7 cellular contexts compared by ENCODE assay signal in the genomic region with DNA sequence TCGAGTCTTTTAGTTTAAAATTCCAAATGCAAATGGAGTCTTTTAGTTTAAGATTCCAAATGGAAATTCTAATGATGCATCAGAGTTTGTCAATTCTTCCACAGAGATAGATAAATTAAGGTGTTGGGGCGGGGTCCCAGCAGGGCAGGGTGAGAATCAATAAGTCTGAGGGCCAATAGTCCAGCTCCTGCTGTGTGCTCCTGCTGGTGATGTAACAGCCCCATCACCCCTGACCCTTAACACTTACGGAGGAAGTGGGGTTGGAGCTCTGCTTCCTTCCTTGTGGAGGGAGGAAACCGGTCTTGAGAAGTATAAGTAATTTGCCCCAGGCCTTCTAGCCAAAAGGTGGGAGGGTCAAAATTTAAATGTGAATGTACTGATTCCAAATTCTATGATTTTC. TPM values are rescaled to one million over a fixed set of nuclear protein-coding genes. Genes with fewer than 3 reads are reported as not detected.
A peak's percentile ranks its signal among the peaks of the same experiment; 100 is the strongest.
DNase-seq lines count a peak whose midpoint lies in the region; ATAC-seq, FAIRE-seq and TF ChIP-seq lines count a peak whose summit lies in the region.

No MANE protein-coding gene starts in this region.

- peak overlapping the region; percentile 86 for H3K4me2 ChIP-seq in endothelial cell of umbilical vein (ENCODE audit: insufficient read depth, low read length)

- dilution Hi-C loops in endothelial cell of umbilical vein (cut with MboI; ENCODE audit: extremely low pct_ligation_motif_present, low sequenced_read_pairs) = no loop called here

- TF ChIP-seq POLR2A in endothelial cell of umbilical vein (IDR thresholded peaks at IDR 0.05; ENCODE audit: low read depth, low read length) = no peak

- H3K27me3 ChIP-seq in HAP-1 (ENCODE audit: low read depth) = no peaks in the 10 kb centered on the region
- no peaks in the 10 kb centered on the region for H3K27me3 ChIP-seq in endothelial cell of umbilical vein (ENCODE audit: control insufficient read depth in 2 of 2, insufficient read depth in 2 of 2, low read length in 2 of 2)
- H3K27me3 ChIP-seq in neutrophil = no peaks in the 10 kb centered on the region

- BruUV-seq in endothelial cell of umbilical vein (replicated peaks; lab: Mats Ljungman, UMichigan) = no TSS peak

- H3K4me3 ChIP-seq in HAP-1 (no peak overlapping the region), endothelial cell of umbilical vein (replicated peaks in 1 of 3; ENCODE audit: insufficient read depth in 1 of 3, low read depth in 1 of 3, low read length in 3 of 3) (peak overlapping the region in 1 of 3 experiments; percentile 21), neutrophil (ENCODE audit: low read depth in 1 of 2, low read length in 1 of 2) (no peak overlapping the region)

- no peaks in the 10 kb centered on the region for H3K9me1 ChIP-seq in endothelial cell of umbilical vein (replicated peaks; ENCODE audit: control insufficient read depth, extremely low read depth, insufficient read depth, low read length)

- H4K20me1 ChIP-seq in endothelial cell of umbilical vein (replicated peaks; ENCODE audit: control insufficient read depth, extremely low read depth, insufficient read depth, low read length) = no peaks in the 10 kb centered on the region

- in situ Hi-C loops in HAP-1 (cut with MboI; ENCODE audit: low sequenced_read_pairs) = no loop called here

- CTCF ChIA-PET in endothelial cell of umbilical vein (lab: Charles Lee) = interaction anchor here (1.3 to 2.3 kb wide), 3 partner anchors 16 to 482 kb away, joined by 5 to 15 read pairs (median 7); no protein-coding TSS in a partner anchor

- H3K36me3 ChIP-seq in HAP-1 (replicated peaks) (peaks cover 22% of the 10 kb centered on the region), endothelial cell of umbilical vein (ENCODE audit: control insufficient read depth in 2 of 2, extremely low read depth in 1 of 2, insufficient read depth in 2 of 2, low read length in 2 of 2) (peaks cover 3 to 5% of the 10 kb centered on the region in 2 experiments), neutrophil (peaks cover 31% of the 10 kb centered on the region)

- intact Hi-C loops in endothelial cell of umbilical vein (cut with micrococcal nuclease) = loop anchor here (1.0 to 2.0 kb wide), 2 partner anchors 16 to 17 kb away; no protein-coding TSS in a partner anchor

- no peak for TF ChIP-seq CTCF in endothelial cell of umbilical vein (IDR thresholded peaks at IDR 0.05; ENCODE audit: extremely low read depth in 1 of 2, insufficient read depth in 1 of 2, low read depth in 1 of 2, low read length in 2 of 2)
- no peak for TF ChIP-seq CTCF in neutrophil (IDR thresholded peaks at IDR 0.05)

- FAIRE-seq in endothelial cell of umbilical vein (lab: Jason Lieb, UNC) = peak; percentile 81

- no peak overlapping the region for H2AFZ ChIP-seq in endothelial cell of umbilical vein (ENCODE audit: low read depth, low read length)

- no peak for ATAC-seq in HG02571 (IDR thresholded peaks at IDR 0.05; ENCODE audit: unreplicated experiment)

- H3K27ac ChIP-seq in endothelial cell of umbilical vein (ENCODE audit: insufficient read depth, low read depth, low read length) = peak overlapping the region; percentile 78
- peak overlapping the region; percentile 49 for H3K27ac ChIP-seq in neutrophil

- POLR2A ChIA-PET in endothelial cell of umbilical vein (lab: Charles Lee) = interaction anchor here (0.6 to 2.4 kb wide), 2 partner anchors 12 to 16 kb away, joined by 3 to 14 read pairs; no protein-coding TSS in a partner anchor

- no peaks in the 10 kb centered on the region for H3K9me3 ChIP-seq in HAP-1
- no peaks in the 10 kb centered on the region for H3K9me3 ChIP-seq in endothelial cell of umbilical vein (replicated peaks; ENCODE audit: control insufficient read depth, insufficient read depth, low read length)
- no peaks in the 10 kb centered on the region for H3K9me3 ChIP-seq in neutrophil

- peak overlapping the region; percentile 66 for H3K9ac ChIP-seq in endothelial cell of umbilical vein (replicated peaks; ENCODE audit: extremely low read depth, insufficient read depth, low read length)

- peak; percentile 23 to 38 for DNase-seq in HAP-1 (ENCODE audit: low spot score in 2 of 2)
- peak; percentile 73 for DNase-seq in endothelial cell of umbilical vein (ENCODE audit: low read depth, low spot score)
- no peak for DNase-seq in GM03348 (ENCODE audit: low spot score)
- DNase-seq in KG1 (lab: John Stamatoyannopoulos, UW) = no peak

- H3K4me1 ChIP-seq in HAP-1 (peaks cover 27% of the 10 kb centered on the region), endothelial cell of umbilical vein (ENCODE audit: control insufficient read depth, extremely low read depth, insufficient read depth, low read length) (peaks cover 25% of the 10 kb centered on the region), neutrophil (ENCODE audit: control insufficient read depth in 1 of 2, insufficient read depth in 1 of 2, low read depth in 1 of 2, low read length in 1 of 2) (peaks cover 9 to 11% of the 10 kb centered on the region in 2 experiments)

- peaks cover 36% of the 10 kb centered on the region for H3K79me2 ChIP-seq in endothelial cell of umbilical vein (ENCODE audit: control insufficient read depth, insufficient read depth, low read length)

TF ChIP-seq in PFSK-1, 5 proteins besides CTCF, POLR2A, EP300 and RAD21 (continues in another document):
- TF ChIP-seq FOXP2 (optimal IDR thresholded peaks at IDR 0.05; ENCODE audit: borderline replicate concordance, extremely low read depth, extremely low read length, insufficient read depth) (peak; percentile 20), TAF1 (IDR thresholded peaks at IDR 0.05; ENCODE audit: borderline replicate concordance, insufficient read depth, low read length) (no peak)

TF ChIP-seq in endothelial cell of umbilical vein, 7 proteins besides CTCF, POLR2A, EP300 and RAD21:
- TF ChIP-seq FOS (IDR thresholded peaks at IDR 0.05; ENCODE audit: borderline replicate concordance, insufficient read depth, low read length) (peak; percentile 30), MYC (IDR thresholded peaks at IDR 0.05; ENCODE audit: low read depth, low read length) (no peak), POLR2AphosphoS5 (IDR thresholded peaks at IDR 0.05; ENCODE audit: insufficient read depth, low read depth, low read length) (peak; percentile 78), JUN (IDR thresholded peaks at IDR 0.05; ENCODE audit: borderline replicate concordance, insufficient read depth, insufficient read length, low read depth) (peak; percentile 29)
- TF ChIP-seq, protein P1, sequence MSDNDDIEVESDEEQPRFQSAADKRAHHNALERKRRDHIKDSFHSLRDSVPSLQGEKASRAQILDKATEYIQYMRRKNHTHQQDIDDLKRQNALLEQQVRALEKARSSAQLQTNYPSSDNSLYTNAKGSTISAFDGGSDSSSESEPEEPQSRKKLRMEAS (IDR thresholded peaks at IDR 0.05; ENCODE audit: insufficient read depth, insufficient read length) = no peak

RNA-seq across cellular contexts. Expression of a gene that starts 17.3 kb away (rescaled TPM):
- 25.0 TPM for polyA plus RNA-seq in PFSK-1 (2012; ENCODE audit: insufficient read length, low read depth)
- 13.1 and 13.6 TPM in 2 replicates for total RNA-seq in endothelial cell of umbilical vein
- 11.3 and 11.8 TPM in 2 replicates for polyA plus RNA-seq in endothelial cell of umbilical vein
- 13.3 and 15.3 TPM in 2 replicates for polyA plus RNA-seq in endothelial cell of umbilical vein (2011; cell fraction: cytosol; rRNA removed)
- polyA plus RNA-seq in endothelial cell of umbilical vein (2011; cell fraction: nucleus; rRNA removed) = 10.3 and 10.4 TPM in 2 replicates
- polyA plus RNA-seq in endothelial cell of umbilical vein (2012) = 8.1 and 13.4 TPM in 2 replicates
- 21.8 and 23.6 TPM in 2 replicates for polyA minus RNA-seq in endothelial cell of umbilical vein
- 13.7 TPM for polyA minus RNA-seq in endothelial cell of umbilical vein (2011; cell fraction: cytosol; rRNA and poly(A)+ RNA removed)
- 6.4 and 8.0 TPM in 2 replicates for polyA minus RNA-seq in endothelial cell of umbilical vein (2011; cell fraction: nucleus; rRNA and poly(A)+ RNA removed)

Comparison
In these comparisons a context has a peak if more than half of its experiments do, and no peak if none do; other contexts are left out.
1. DNase-seq: peak in HAP-1 (2 of 2) and endothelial cell of umbilical vein (single experiment); none in GM03348 (single experiment) and KG1 (single experiment).